In genomic region chr14:104657563-104658324, GRCh38 we compare ENCODE assay signal across 12 cellular contexts. TPM values are rescaled to one million over a fixed set of nuclear protein-coding genes. Genes with fewer than 3 reads are reported as not detected.
DNase-seq lines count a peak whose midpoint lies in the region; ATAC-seq and TF ChIP-seq lines count a peak whose summit lies in the region.
"Had no signal": no experiment of that assay in that cellular context is flagged by ENCODE, and none has a peak within 500 bp of the region (broad histone marks: within the 10 kb centered on the region; RNA-seq: fewer than 3 reads in every experiment).

No MANE protein-coding gene starts in this region.

- peak; percentile 26 for ATAC-seq in GM21367 (IDR thresholded peaks at IDR 0.05; ENCODE audit: unreplicated experiment)
- no peak for ATAC-seq in GM18520 (IDR thresholded peaks at IDR 0.05; ENCODE audit: unreplicated experiment)
- ATAC-seq in GM18870 (IDR thresholded peaks at IDR 0.05; ENCODE audit: unreplicated experiment) = no peak
- ATAC-seq in activated T-helper 17 cell treated with anti-CD3 and anti-CD28 coated beads, Interleukin-2, amount 50 U/mL, for 72 hours (replicated peaks) = no peak

- H3K9me2 ChIP-seq in OCI-LY1 (ENCODE audit: low read depth, low read length) (no peaks in the 10 kb centered on the region), GM23248 (ENCODE audit: insufficient read depth) (no peaks in the 10 kb centered on the region)

- H3K4me3 Mint-ChIP-seq in activated T-helper 17 cell treated with anti-CD3 and anti-CD28 coated beads, Interleukin-2, amount 50 U/mL, for 72 hours = no peak overlapping the region

- H3K4me3 ChIP-seq in GM12864 (ENCODE audit: low read depth, low read length) = no peak overlapping the region
- H3K4me3 ChIP-seq in OCI-LY1 (ENCODE audit: low read depth, low read length, poor library complexity, severe bottlenecking) = no peak overlapping the region
- H3K4me3 ChIP-seq in liver (ENCODE audit: low read depth in 1 of 3, low read length in 3 of 3) = no peak overlapping the region
- no peak overlapping the region for H3K4me3 ChIP-seq in GM23248
- H3K4me3 ChIP-seq: SJCRH30 had no signal

- H3K4me1 ChIP-seq in OCI-LY1 (ENCODE audit: insufficient read depth, low read length, severe bottlenecking) (peaks cover 54% of the 10 kb centered on the region), liver (ENCODE audit: control insufficient read depth in 4 of 4, insufficient read depth in 4 of 4, low read length in 3 of 4) (peaks cover 5 to 30% (median 18%) of the 10 kb centered on the region in 4 donors), GM23248 (ENCODE audit: insufficient read depth) (peaks cover 11% of the 10 kb centered on the region)
- H3K4me1 ChIP-seq: parathyroid adenoma had no signal

- H3K4me2 ChIP-seq in OCI-LY1 (ENCODE audit: low read length) (peak overlapping the region; percentile 24), GM23248 (ENCODE audit: unreplicated experiment) (no peak overlapping the region)
- H3K4me2 ChIP-seq: KMS-11 had no signal

- H3K27me3 Mint-ChIP-seq in activated T-helper 17 cell treated with anti-CD3 and anti-CD28 coated beads, Interleukin-2, amount 50 U/mL, for 72 hours = peaks cover 4% of the 10 kb centered on the region

- H3K36me3 ChIP-seq in OCI-LY1 (ENCODE audit: insufficient read depth, low read length) (no peaks in the 10 kb centered on the region; the same call in 1 of the 2 replicates), liver (ENCODE audit: control insufficient read depth in 4 of 4, insufficient read depth in 3 of 4, low read depth in 1 of 4, low read length in 3 of 4) (no peaks in the 10 kb centered on the region), GM23248 (ENCODE audit: low read depth) (no peaks in the 10 kb centered on the region)
- H3K36me3 ChIP-seq: SJCRH30 had no signal

- 48% methylated on average over 17 of the region's 17 CpGs for WGBS in liver
- 39 to 46% methylated on average over 17 of the region's 17 CpGs for WGBS in GM23248 (ENCODE audit: low coverage in 1 of 2, low lambda C conversion rate in 2 of 2, missing lambda C conversion rate in 2 of 2), 2 experiments

- H3K9ac ChIP-seq in OCI-LY1 (ENCODE audit: low read length) (peak overlapping the region; percentile 6; the same call in 1 of the 2 replicates), liver (ENCODE audit: low read depth in 1 of 2, low read length in 2 of 2) (no peak overlapping the region), GM23248 (no peak overlapping the region)
- H3K9ac ChIP-seq: KMS-11, parathyroid adenoma had no signal

- no peaks in the 10 kb centered on the region for H3K36me3 Mint-ChIP-seq in activated T-helper 17 cell treated with anti-CD3 and anti-CD28 coated beads, Interleukin-2, amount 50 U/mL, for 72 hours (ENCODE audit: low read depth)

- H4K20me1 ChIP-seq in OCI-LY1 (ENCODE audit: insufficient read depth, low read length) (no peaks in the 10 kb centered on the region), GM23248 (ENCODE audit: insufficient read depth) (no peaks in the 10 kb centered on the region)

- TF ChIP-seq CTCF in GM12864 (IDR thresholded peaks at IDR 0.05; ENCODE audit: low read depth, low read length, missing control alignments) (no peak), OCI-LY1 (IDR thresholded peaks at IDR 0.05; ENCODE audit: low read length) (no peak), liver (IDR thresholded peaks at IDR 0.05; ENCODE audit: low read depth, low read length, missing input control) (no peak)

- TF ChIP-seq RAD21 in liver (IDR thresholded peaks at IDR 0.05) = peak in 1 of 2 donors; percentile 43

- H2AFZ ChIP-seq in OCI-LY1 (ENCODE audit: low read length) (no peak overlapping the region), GM23248 (no peak overlapping the region)
- H2AFZ ChIP-seq: parathyroid adenoma had no signal

- no peaks in the 10 kb centered on the region for H3K9me3 Mint-ChIP-seq in activated T-helper 17 cell treated with anti-CD3 and anti-CD28 coated beads, Interleukin-2, amount 50 U/mL, for 72 hours

- H3K4me1 Mint-ChIP-seq in activated T-helper 17 cell treated with anti-CD3 and anti-CD28 coated beads, Interleukin-2, amount 50 U/mL, for 72 hours = no peaks in the 10 kb centered on the region

- H3K27ac ChIP-seq in OCI-LY1 (ENCODE audit: low read depth, low read length, poor library complexity, severe bottlenecking) (peak overlapping the region; percentile 84), liver (ENCODE audit: low read depth in 1 of 2, low read length in 2 of 2) (peak overlapping the region in 1 of 2 donors; percentile 55), GM23248 (no peak overlapping the region)
- H3K27ac ChIP-seq: KMS-11, parathyroid adenoma, SJCRH30 had no signal

- in situ Hi-C loops in GM23248 (cut with MboI) = no loop called here

- no peak overlapping the region for H3K27ac Mint-ChIP-seq in activated T-helper 17 cell treated with anti-CD3 and anti-CD28 coated beads, Interleukin-2, amount 50 U/mL, for 72 hours

- H3K27me3 ChIP-seq in OCI-LY1 (ENCODE audit: insufficient read depth, low read length) (peaks cover 17% of the 10 kb centered on the region; the same call in 1 of the 2 replicates), liver (ENCODE audit: control insufficient read depth in 4 of 4, insufficient read depth in 4 of 4, low read length in 3 of 4) (no peaks in the 10 kb centered on the region), GM23248 (replicated peaks; ENCODE audit: insufficient read depth) (peaks cover 7% of the 10 kb centered on the region; the same call in 1 of the 2 replicates)

- DNase-seq in GM12864 (ENCODE audit: low read depth) = peak; percentile 64
- no peak for DNase-seq in GM23248
- DNase-seq: dermis blood vessel endothelial cell, SJCRH30 had no signal

- H3K9me3 ChIP-seq in OCI-LY1 (ENCODE audit: low read length) (peaks cover 6% of the 10 kb centered on the region; the same call in 1 of the 2 replicates), liver (ENCODE audit: control insufficient read depth in 4 of 4, low read length in 3 of 4) (no peaks in the 10 kb centered on the region), GM23248 (ENCODE audit: low read depth) (no peaks in the 10 kb centered on the region)

- no peaks in the 10 kb centered on the region for H3F3A ChIP-seq in OCI-LY1 (ENCODE audit: insufficient read depth, low read length)
- H3F3A ChIP-seq in GM23248 (ENCODE audit: insufficient read depth) = no peaks in the 10 kb centered on the region

- H3K79me2 ChIP-seq in OCI-LY1 (ENCODE audit: insufficient read depth, low read length) = no peaks in the 10 kb centered on the region
- H3K79me2 ChIP-seq in GM23248 (ENCODE audit: insufficient read depth) = no peaks in the 10 kb centered on the region
- H3K79me2 ChIP-seq: parathyroid adenoma had no signal

TF ChIP-seq in liver, 16 proteins besides CTCF, POLR2A, EP300 and RAD21:
- TF ChIP-seq RXRA (IDR thresholded peaks at IDR 0.05) = peak; percentile 55 to 81
- TF ChIP-seq FOXA2 (IDR thresholded peaks at IDR 0.05) = peak; percentile 10
- no peak for TF ChIP-seq JUND (IDR thresholded peaks at IDR 0.05)
- no peak for TF ChIP-seq HNF4G (IDR thresholded peaks at IDR 0.05)
- TF ChIP-seq HNF4A (conservative IDR thresholded peaks at IDR 0.05) = peak; percentile 50 to 55
- no peak for TF ChIP-seq FOXA1 (IDR thresholded peaks at IDR 0.05)
- no peak for TF ChIP-seq REST (IDR thresholded peaks at IDR 0.05)
- peak; percentile 38 for TF ChIP-seq YY1 (IDR thresholded peaks at IDR 0.05)
- no peak for TF ChIP-seq MAX (IDR thresholded peaks at IDR 0.05)
- peak; percentile 58 for TF ChIP-seq SP1 (IDR thresholded peaks at IDR 0.05)
- no peak for TF ChIP-seq EGR1 (IDR thresholded peaks at IDR 0.05; ENCODE audit: low read depth in 2 of 2)

RNA-seq across cellular contexts. Expression of gene INF2, which starts 31.7 kb away (rescaled TPM):
- total RNA-seq in liver = 10 to 100 TPM; 13.1 to 35.8 TPM
- polyA plus RNA-seq in liver (10 to 100 TPM; 15.1 to 51.6 TPM), GM23248 (2016; fragmentation: Nextera tagmentation; extraction: Ambion mirVana) (23.0 and 24.2 TPM in 2 replicates)
- 10 to 100 TPM; 61.9 to 87.8 TPM for total RNA-seq in activated T-helper 17 cell treated with anti-CD3 and anti-CD28 coated beads, Interleukin-2, amount 50 U/mL, for 72 hours
- total RNA-seq in GM23248 (2014; rRNA removed; shearing (Covaris generic)) = 53.3 and 62.1 TPM in 2 replicates

RNA-seq across cellular contexts. Expression of gene TMEM179, which starts 53.2 kb away (rescaled TPM):
- total RNA-seq in liver = under 1 TPM in 1 of 2 donors, not detected in 1; 0.37 TPM
- polyA plus RNA-seq in liver (under 1 TPM in 1 of 2 donors, not detected in 1; 0.12 TPM), GM23248 (2016; fragmentation: Nextera tagmentation; extraction: Ambion mirVana) (not detected in 2 replicates)
- total RNA-seq in activated T-helper 17 cell treated with anti-CD3 and anti-CD28 coated beads, Interleukin-2, amount 50 U/mL, for 72 hours = under 1 TPM in 1 of 2 donors, not detected in 1; 0.26 TPM
- not detected in 2 replicates for total RNA-seq in GM23248 (2014; rRNA removed; shearing (Covaris generic))
- total RNA-seq: dermis blood vessel endothelial cell, SJCRH30 had no signal
